ENCODE assay signal across 7 cellular contexts in the genomic region with DNA sequence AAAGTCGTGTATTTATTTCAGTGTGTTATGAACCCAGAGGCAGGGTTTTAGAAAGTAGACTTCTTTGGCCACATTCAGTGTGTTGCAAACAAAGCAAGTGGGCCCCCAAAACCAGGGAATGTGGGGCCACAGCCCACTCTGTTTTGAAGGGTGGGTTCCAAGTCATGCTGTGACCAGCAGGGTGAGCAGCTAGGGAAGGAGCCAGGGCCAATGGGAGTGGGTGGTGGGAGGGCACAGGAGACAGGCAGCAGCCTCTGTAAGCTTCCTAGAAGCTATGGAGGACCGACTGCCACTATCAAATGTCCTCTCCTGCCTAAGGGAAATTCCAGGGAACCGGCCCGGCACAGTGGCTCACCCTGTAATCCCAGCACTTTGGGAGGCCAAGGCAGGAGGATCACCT. TPM values are rescaled to one million over a fixed set of nuclear protein-coding genes. Genes with fewer than 3 reads are reported as not detected.
"Had no signal": no experiment of that assay in that cellular context is flagged by ENCODE, and none has a peak within 500 bp of the region (broad histone marks: within the 10 kb centered on the region; RNA-seq: fewer than 3 reads in every experiment).

No MANE protein-coding gene starts in this region.

- FAIRE-seq: HepG2, HTR-8/SVneo, K562 had no signal

- H3K4me3 ChIP-seq: K562 had no signal

- DNase-seq: IMR-90 had no signal

- ATAC-seq: HepG2, K562 had no signal

- H3K27ac ChIP-seq: HL-60 had no signal

RNA-seq across cellular contexts. Expression of a gene that starts 50.4 kb away (rescaled TPM):
- total RNA-seq: HepG2, HT-29, K562 had no signal
- polyA plus RNA-seq: HepG2, IgD-negative memory B cell, K562 had no signal
